8 cellular contexts compared by ENCODE assay signal in the genomic region with DNA sequence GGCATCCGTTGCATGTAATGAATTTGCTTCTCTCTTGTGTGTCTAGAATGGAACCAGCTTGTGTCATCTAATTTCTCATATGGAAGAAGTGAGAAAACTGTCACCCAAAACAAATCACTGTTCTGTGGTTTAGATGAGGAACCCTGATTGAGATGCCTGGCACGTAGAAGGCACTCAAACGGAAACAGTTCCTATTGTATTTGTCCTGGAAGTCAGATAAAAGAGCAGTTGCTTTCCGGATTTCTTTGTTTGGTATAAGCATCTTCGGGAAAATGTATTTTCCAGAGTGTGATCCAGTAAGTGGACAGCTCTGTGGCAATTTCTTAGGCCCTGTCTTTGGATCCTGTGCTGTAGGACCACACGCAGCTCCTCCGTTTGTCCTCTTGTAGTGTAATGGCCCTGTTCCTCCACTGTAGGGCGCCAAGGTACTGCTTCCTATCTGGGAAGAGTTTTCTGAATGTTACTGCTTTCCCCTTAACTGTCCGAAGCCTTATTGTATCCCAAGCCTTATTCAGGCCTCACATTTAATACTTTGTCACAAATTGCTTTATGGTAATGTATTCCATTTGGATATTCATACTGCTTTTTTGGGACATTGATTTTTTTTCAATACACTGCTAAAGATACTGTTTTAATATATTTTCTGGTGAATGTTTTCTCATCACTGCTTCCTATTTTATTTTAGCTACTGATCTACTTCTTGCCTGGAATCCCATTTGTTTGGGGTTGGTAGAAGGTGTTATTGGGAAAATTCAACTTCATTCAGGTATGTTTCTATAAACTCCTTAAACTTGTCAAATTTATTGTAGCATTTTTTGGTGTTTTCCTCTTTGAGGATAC. TPM values are rescaled to one million over a fixed set of nuclear protein-coding genes. Genes with fewer than 3 reads are reported as not detected.
DNase-seq lines count a peak whose midpoint lies in the region; ATAC-seq and TF ChIP-seq lines count a peak whose summit lies in the region.

No MANE protein-coding gene starts in this region.

- ATAC-seq in GM18519 (IDR thresholded peaks at IDR 0.05; ENCODE audit: low FRiP score, unreplicated experiment) (peak; percentile 67), HG03103 (IDR thresholded peaks at IDR 0.05; ENCODE audit: low read depth, unreplicated experiment) (peak; percentile 92), activated B cell treated with CpG ODN at 0.5 μM for 24 hours (ENCODE audit: low read depth) (peak; percentile 96), left colon (peak; percentile 98)

- POLR2A ChIA-PET in activated B cell treated with CpG ODN at 0.5 μM for 24 hours (lab: Charles Lee), result interaction anchor here (0.6 to 2.4 kb wide), 9 partner anchors 22 to 208 kb away, joined by 3 to 14 read pairs (median 5); a partner anchor contains a TSS

- no peaks in the 10 kb centered on the region for H3K27me3 Mint-ChIP-seq in activated B cell treated with CpG ODN at 0.5 μM for 24 hours

- peak overlapping the region; percentile 86 for H3K27ac Mint-ChIP-seq in activated B cell treated with CpG ODN at 0.5 μM for 24 hours

- H3K36me3 Mint-ChIP-seq in activated B cell treated with CpG ODN at 0.5 μM for 24 hours (ENCODE audit: low read depth), result peaks cover 24% of the 10 kb centered on the region

- no peaks in the 10 kb centered on the region for H3K9me3 Mint-ChIP-seq in activated B cell treated with CpG ODN at 0.5 μM for 24 hours

- peak; percentile 38 for TF ChIP-seq CTCF in activated B cell treated with CpG ODN at 0.5 μM for 24 hours (IDR thresholded peaks at IDR 0.05)

- DNase-seq in AG08396 (ENCODE audit: low spot score), result peak; percentile 67
- peak; percentile 36 for DNase-seq in NCI-H345 (lab: John Stamatoyannopoulos, UW)
- DNase-seq in activated B cell treated with CpG ODN at 0.5 μM for 24 hours, result no peak
- DNase-seq in cerebellum (ENCODE audit: low spot score), result peak; percentile 79
- DNase-seq in left colon, result peak; percentile 58 to 62
- peak; percentile 36 for DNase-seq in stimulated activated CD4-positive, alpha-beta T cell treated with anti-CD3 and anti-CD28 coated beads, Interleukin-4, amount 100 ng/mL, for 1 hour

- CTCF ChIA-PET in activated B cell treated with CpG ODN at 0.5 μM for 24 hours (lab: Charles Lee), result interaction anchor here (0.7 to 5.3 kb wide), 36 partner anchors 10 to 588 kb away, joined by 3 to 90 read pairs (median 5); a partner anchor contains a TSS

- H3K4me3 Mint-ChIP-seq in activated B cell treated with CpG ODN at 0.5 μM for 24 hours, result peak overlapping the region; percentile 69

- intact Hi-C loops in activated B cell treated with CpG ODN at 0.5 μM for 24 hours (cut with micrococcal nuclease) (loop anchor here (1.0 to 5.0 kb wide), 8 partner anchors 24 to 587 kb away; a partner anchor contains a TSS), left colon (cut with DNase I, micrococcal nuclease) (loop anchor here in 1 of 2 donors (5.0 kb wide), 1 partner anchor 107 kb away; no protein-coding TSS in a partner anchor)

- H3K4me1 Mint-ChIP-seq in activated B cell treated with CpG ODN at 0.5 μM for 24 hours, result peaks cover 43% of the 10 kb centered on the region

RNA-seq across cellular contexts. Expression of a gene that starts 24.8 kb away (rescaled TPM):
- total RNA-seq in activated B cell treated with CpG ODN at 0.5 μM for 24 hours (45.9 and 53.5 TPM in 2 replicates), cerebellum (112 TPM), left colon (10 to 100 TPM; 12.7 to 15.7 TPM)
